Comparison of ENCODE assay signal across 8 cellular contexts in genomic region chr19:41876847-41877489, GRCh38. TPM values are rescaled to one million over a fixed set of nuclear protein-coding genes. Genes with fewer than 3 reads are reported as not detected.
A peak's percentile ranks its signal among the peaks of the same experiment; 100 is the strongest.
DNase-seq lines count a peak whose midpoint lies in the region; ATAC-seq and TF ChIP-seq lines count a peak whose summit lies in the region.

Gene CD79A, plus strand, starts transcription at chr19:41877279. Its CDS starts 26 bp downstream, at chr19:41877305.

- WGBS in spleen, 5 donors: 23 to 52% (median 30%) methylated on average over 5 of the region's 5 CpGs

- TF ChIP-seq CTCF in OCI-LY1 (IDR thresholded peaks at IDR 0.05; ENCODE audit: low read length) (no peak), spleen (IDR thresholded peaks at IDR 0.05 in 8 of 11, conservative IDR thresholded peaks at IDR 0.05 in 3 of 11) (no peak)

- DNase-seq in activated CD4-positive, alpha-beta T cell treated with anti-CD3 and anti-CD28 coated beads for 36 hours: peak; percentile 56
- no peak for DNase-seq in activated CD4-positive, alpha-beta T cell treated with anti-CD3 and anti-CD28 coated beads, Interleukin-2, amount 50 U/mL, for 1 hour
- DNase-seq in spleen (peak; percentile 96), inferior parietal cortex (ENCODE audit: extremely low spot score) (no peak), DMS53 (lab: John Stamatoyannopoulos, UW) (no peak), left lobe of liver (ENCODE audit: low spot score) (no peak)

- H3K79me2 ChIP-seq in OCI-LY1 (ENCODE audit: insufficient read depth, low read length): peaks cover 11% of the 10 kb centered on the region

- H3K9me3 Mint-ChIP-seq in activated CD4-positive, alpha-beta T cell treated with anti-CD3 and anti-CD28 coated beads for 36 hours (ENCODE audit: low read depth): no peaks in the 10 kb centered on the region

- H3K9ac ChIP-seq in OCI-LY1 (ENCODE audit: low read length): peak within 1 kb of the TSS; percentile 98

- H3K27ac Mint-ChIP-seq in activated CD4-positive, alpha-beta T cell treated with anti-CD3 and anti-CD28 coated beads for 36 hours: peak within 1 kb of the TSS; percentile 82

- H3K4me1 ChIP-seq in OCI-LY1 (ENCODE audit: insufficient read depth, low read length, severe bottlenecking): peaks cover 75% of the 10 kb centered on the region
- H3K4me1 ChIP-seq in spleen: peaks cover 38 to 100% (median 96%) of the 10 kb centered on the region in 6 donors

- H4K20me1 ChIP-seq in OCI-LY1 (ENCODE audit: insufficient read depth, low read length): no peaks in the 10 kb centered on the region

- peak within 1 kb of the TSS; percentile 28 for H3K4me3 Mint-ChIP-seq in activated CD4-positive, alpha-beta T cell treated with anti-CD3 and anti-CD28 coated beads for 36 hours

- no peak for ATAC-seq in activated CD4-positive, alpha-beta T cell treated with anti-CD3 and anti-CD28 coated beads for 36 hours
- ATAC-seq in HG02571 (IDR thresholded peaks at IDR 0.05; ENCODE audit: unreplicated experiment) (peak; percentile 48), left lobe of liver (no peak)

- H3K36me3 Mint-ChIP-seq in activated CD4-positive, alpha-beta T cell treated with anti-CD3 and anti-CD28 coated beads for 36 hours (ENCODE audit: low read depth): peaks cover 11% of the 10 kb centered on the region

- peak within 1 kb of the TSS; percentile 85 for H3K4me3 ChIP-seq in OCI-LY1 (ENCODE audit: low read depth, low read length, poor library complexity, severe bottlenecking)
- H3K4me3 ChIP-seq in spleen: peak within 1 kb of the TSS; percentile 38 to 81 (median 56)

- no peaks in the 10 kb centered on the region for H3K27me3 Mint-ChIP-seq in activated CD4-positive, alpha-beta T cell treated with anti-CD3 and anti-CD28 coated beads for 36 hours

- H2AFZ ChIP-seq in OCI-LY1 (ENCODE audit: low read length): no peak within 1 kb of the TSS

- H3K9me3 ChIP-seq in OCI-LY1 (ENCODE audit: low read length) (no peaks in the 10 kb centered on the region), spleen (no peaks in the 10 kb centered on the region)

- POLR2A ChIA-PET in activated CD4-positive, alpha-beta T cell treated with anti-CD3 and anti-CD28 coated beads for 36 hours (lab: Charles Lee): interaction anchor here (1.0 kb wide), 1 partner anchor 8 kb away, joined by 3 read pairs; no protein-coding TSS in a partner anchor

- H3F3A ChIP-seq in OCI-LY1 (ENCODE audit: insufficient read depth, low read length): peaks cover 17% of the 10 kb centered on the region

- H3K27ac ChIP-seq in OCI-LY1 (ENCODE audit: low read depth, low read length, poor library complexity, severe bottlenecking) (peak within 1 kb of the TSS; percentile 100), spleen (peak within 1 kb of the TSS; percentile 75 to 99 (median 88))

- H3K27me3 ChIP-seq in OCI-LY1 (ENCODE audit: insufficient read depth, low read length) (no peaks in the 10 kb centered on the region), spleen (replicated peaks in 1 of 7) (no peaks in the 10 kb centered on the region)

- peaks cover 66% of the 10 kb centered on the region for H3K4me1 Mint-ChIP-seq in activated CD4-positive, alpha-beta T cell treated with anti-CD3 and anti-CD28 coated beads for 36 hours

- intact Hi-C loops in activated CD4-positive, alpha-beta T cell treated with anti-CD3 and anti-CD28 coated beads for 36 hours (cut with DNase I, micrococcal nuclease): no loop called here
- intact Hi-C loops in spleen (cut with DNase I; ENCODE audit: low total_unique reads): no loop called here

- CTCF ChIA-PET in activated CD4-positive, alpha-beta T cell treated with anti-CD3 and anti-CD28 coated beads for 36 hours (lab: Charles Lee): interaction anchor here (0.6 to 2.2 kb wide), 5 partner anchors 9 to 69 kb away, joined by 3 to 7 read pairs (median 5); no protein-coding TSS in a partner anchor

- peak in 1 of 3 donors; percentile 26 for TF ChIP-seq POLR2A in spleen (IDR thresholded peaks at IDR 0.05)

- H3K36me3 ChIP-seq in OCI-LY1 (ENCODE audit: insufficient read depth, low read length): peaks cover 42% of the 10 kb centered on the region
- H3K36me3 ChIP-seq in spleen: peaks cover 0 to 44% (median 7%) of the 10 kb centered on the region in 6 donors

- no peaks in the 10 kb centered on the region for H3K9me2 ChIP-seq in OCI-LY1 (ENCODE audit: low read depth, low read length)

- peak within 1 kb of the TSS; percentile 90 for H3K4me2 ChIP-seq in OCI-LY1 (ENCODE audit: low read length)

RNA-seq across cellular contexts. Expression of gene CD79A, which starts in this region (rescaled TPM):
- 1 to 10 TPM; 4.0 to 4.1 TPM for total RNA-seq in activated CD4-positive, alpha-beta T cell treated with anti-CD3 and anti-CD28 coated beads for 36 hours
- total RNA-seq in spleen (100 to 1,000 TPM; 222 to 361 (median 269) TPM), left lobe of liver (0.55 TPM)
- 1,000 to 10,000 TPM in 1 of 3 donors, 100 to 1,000 TPM in 2; 748 to 1,033 (median 986) TPM for polyA plus RNA-seq in spleen

Comparison
In these comparisons a context has a peak if more than half of its experiments do, and no peak if none do; other contexts are left out.
1. RNA of gene CD79A (total RNA-seq): 222 to 361 TPM in spleen; 4.0 to 4.1 TPM in activated CD4-positive, alpha-beta T cell treated with anti-CD3 and anti-CD28 coated beads for 36 hours and 0.55 TPM in left lobe of liver (single experiment); every median in the first group is over 10 times any median in the second.
2. DNase-seq: peak in activated CD4-positive, alpha-beta T cell treated with anti-CD3 and anti-CD28 coated beads for 36 hours (single experiment) and spleen (single experiment); none in activated CD4-positive, alpha-beta T cell treated with anti-CD3 and anti-CD28 coated beads, Interleukin-2, amount 50 U/mL, for 1 hour (single experiment), inferior parietal cortex (single experiment), DMS53 (single experiment) and left lobe of liver (single experiment).